Comparison of ENCODE assay signal across 1 cellular context in genomic region chr2:165562235-165562634, GRCh38.
TF ChIP-seq lines count a peak whose summit lies in the region.

No MANE protein-coding gene starts in this region.

TF ChIP-seq in GM23338, 12 proteins besides CTCF, POLR2A, EP300 and RAD21 (continued from another document):
- TF ChIP-seq ZNF462 (CRISPR knock-in tag; IDR thresholded peaks at IDR 0.05) (no peak), JUNB (IDR thresholded peaks at IDR 0.05; ENCODE audit: unreplicated experiment) (no peak), EZH2phosphoT487 (IDR thresholded peaks at IDR 0.05; ENCODE audit: unreplicated experiment) (no peak), ETS1 (IDR thresholded peaks at IDR 0.05) (no peak), STAT1 (IDR thresholded peaks at IDR 0.05; ENCODE audit: unreplicated experiment) (no peak), ZNF331 (CRISPR knock-in tag; IDR thresholded peaks at IDR 0.05; ENCODE audit: low read depth) (no peak), NANOG (IDR thresholded peaks at IDR 0.05; ENCODE audit: borderline replicate concordance) (no peak), EZH2 (IDR thresholded peaks at IDR 0.05; ENCODE audit: low read depth, unreplicated experiment) (no peak), ZNF114 (CRISPR knock-in tag; IDR thresholded peaks at IDR 0.05) (no peak)
